ENCODE assay signal across 11 cellular contexts in the genomic region with DNA sequence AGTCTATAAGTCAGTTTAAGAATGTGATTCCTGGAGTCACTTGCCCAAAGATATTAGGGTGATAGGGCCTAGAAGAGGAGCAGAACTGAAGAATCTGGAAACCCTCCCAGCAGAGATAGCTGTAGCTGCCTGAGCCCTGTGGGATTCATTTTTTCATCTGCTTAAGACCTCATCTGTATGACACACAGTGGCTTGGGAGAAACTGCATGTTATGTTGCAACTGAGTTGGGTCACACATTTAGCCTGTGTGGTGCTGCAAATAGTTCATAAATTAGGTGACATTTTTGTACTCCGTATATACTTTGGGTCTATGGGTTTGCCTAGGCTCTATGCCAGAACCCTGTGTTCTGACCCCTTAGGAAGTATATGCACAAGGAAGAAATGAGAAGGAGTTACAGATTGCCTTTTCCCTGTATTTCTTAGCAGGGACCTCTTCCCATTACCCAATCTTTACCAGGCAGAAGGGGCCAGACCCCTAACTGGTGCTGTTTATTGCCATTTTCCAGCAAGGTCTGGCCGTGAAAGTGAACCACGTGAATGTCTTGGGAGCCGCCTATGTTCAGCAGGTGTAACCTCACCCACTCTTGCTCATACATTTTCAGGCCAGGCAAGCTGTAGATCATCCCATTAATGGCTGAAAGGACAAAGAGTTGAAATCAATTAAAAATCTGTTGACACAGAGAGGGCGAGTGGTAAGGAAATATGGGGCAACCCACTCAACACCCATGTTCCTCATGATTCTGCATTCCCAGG.
A peak's percentile ranks its signal among the peaks of the same experiment; 100 is the strongest.
DNase-seq lines count a peak whose midpoint lies in the region; ATAC-seq and TF ChIP-seq lines count a peak whose summit lies in the region.
"Had no signal": no experiment of that assay in that cellular context is flagged by ENCODE, and none has a peak within 500 bp of the region (broad histone marks: within the 10 kb centered on the region; RNA-seq: fewer than 3 reads in every experiment).

No MANE protein-coding gene starts in this region.

- H3K36me3 ChIP-seq in RWPE2 (ENCODE audit: low read depth), result no peaks in the 10 kb centered on the region
- H3K36me3 ChIP-seq: ascending aorta had no signal

- no peaks in the 10 kb centered on the region for H3K9me3 ChIP-seq in RWPE2 (ENCODE audit: severe bottlenecking)
- H3K9me3 ChIP-seq: ascending aorta had no signal

- peaks cover 22% of the 10 kb centered on the region for H3K4me1 ChIP-seq in RWPE2 (ENCODE audit: insufficient read depth, poor library complexity, severe bottlenecking)
- H3K4me1 ChIP-seq: ascending aorta had no signal

- DNase-seq in NOMO-1 (lab: John Stamatoyannopoulos, UW; ENCODE audit: unreplicated experiment in 2 of 2), result peak; percentile 25 to 57
- no peak for DNase-seq in NOMO-1 treated with dmso at 0.1 percent for 144 hours (lab: John Stamatoyannopoulos, UW; ENCODE audit: unreplicated experiment)
- DNase-seq in RWPE2 (ENCODE audit: low spot score), result no peak
- peak; percentile 21 to 42 for DNase-seq in foreskin fibroblast
- peak; percentile 9 for DNase-seq in stromal cell of bone marrow (ENCODE audit: low read depth)
- DNase-seq in islet precursor cell, result no peak
- no peak for DNase-seq in NCI-H526 (lab: John Stamatoyannopoulos, UW)
- no peak for DNase-seq in NCI-H2171 (lab: John Stamatoyannopoulos, UW)
- DNase-seq: NK-92 treated with Interleukin-12 subunit alpha and Interleukin-12 subunit beta, amount 100 ng/mL, for 24 hours had no signal

- ATAC-seq in RWPE2 (ENCODE audit: low read depth), result peak; percentile 21; the same call in 1 of the 3 replicates

- TF ChIP-seq CTCF in RWPE2 (IDR thresholded peaks at IDR 0.05; ENCODE audit: poor library complexity, severe bottlenecking) (no peak), foreskin fibroblast (IDR thresholded peaks at IDR 0.05; ENCODE audit: low read depth, low read length) (no peak)

- H3K27ac ChIP-seq in RWPE2 (ENCODE audit: poor library complexity, severe bottlenecking), result no peak overlapping the region
- H3K27ac ChIP-seq: ascending aorta, KMS-11 had no signal

- no peaks in the 10 kb centered on the region for H3K27me3 ChIP-seq in RWPE2 (ENCODE audit: insufficient read depth, poor library complexity, severe bottlenecking)
- H3K27me3 ChIP-seq: ascending aorta had no signal

- H3K4me3 ChIP-seq in RWPE2 (ENCODE audit: severe bottlenecking) (no peak overlapping the region), foreskin fibroblast (ENCODE audit: low read depth in 1 of 2, low read length in 2 of 2) (no peak overlapping the region)
- H3K4me3 ChIP-seq: ascending aorta had no signal

Comparison
In these comparisons a context has a peak if more than half of its experiments do, and no peak if none do; other contexts are left out.
1. DNase-seq: peak in NOMO-1 (2 of 2), foreskin fibroblast (2 of 2) and stromal cell of bone marrow (single experiment); none in NOMO-1 treated with dmso at 0.1 percent for 144 hours (single experiment), RWPE2 (single experiment), islet precursor cell (single experiment), NCI-H526 (0 of 2) and NCI-H2171 (single experiment).